8 cellular contexts compared by ENCODE assay signal in genomic region chr3:195542691-195543641, GRCh38. TPM values are rescaled to one million over a fixed set of nuclear protein-coding genes. Genes with fewer than 3 reads are reported as not detected.
DNase-seq lines count a peak whose midpoint lies in the region; ATAC-seq and TF ChIP-seq lines count a peak whose summit lies in the region.

PPP1R2 (minus strand) TSS chr3:195543325; CDS start chr3:195543025, 300 bp downstream.

- peak within 1 kb of the TSS; percentile 98 for H3K27ac Mint-ChIP-seq in T-helper 17 cell

- peaks cover 86% of the 10 kb centered on the region for H3K4me1 ChIP-seq in left ventricle myocardium inferior
- peaks cover 49% of the 10 kb centered on the region for H3K4me1 ChIP-seq in psoas muscle
- no peaks in the 10 kb centered on the region for H3K4me1 ChIP-seq in urinary bladder (ENCODE audit: insufficient read depth)

- no peaks in the 10 kb centered on the region for H3K36me3 ChIP-seq in left ventricle myocardium inferior
- no peaks in the 10 kb centered on the region for H3K36me3 ChIP-seq in psoas muscle (ENCODE audit: insufficient read depth in 1 of 2, low read depth in 1 of 2)
- no peaks in the 10 kb centered on the region for H3K36me3 ChIP-seq in urinary bladder (ENCODE audit: insufficient read depth)

- H3K36me3 Mint-ChIP-seq in T-helper 17 cell (ENCODE audit: low read depth), result peaks cover 3% of the 10 kb centered on the region

- no peaks in the 10 kb centered on the region for H3K27me3 Mint-ChIP-seq in T-helper 17 cell

- TF ChIP-seq CTCF in GM13977 (IDR thresholded peaks at IDR 0.05; ENCODE audit: extremely low read depth, insufficient read depth, missing control alignments) (no peak), left ventricle myocardium inferior (IDR thresholded peaks at IDR 0.05; ENCODE audit: borderline replicate concordance) (no peak), psoas muscle (IDR thresholded peaks at IDR 0.05) (no peak)

- peak; percentile 95 for DNase-seq in GM13977 (ENCODE audit: low spot score)
- peak; percentile 76 for DNase-seq in NCI-H146 treated with DMSO at 0.1 percent for 48 hours (lab: John Stamatoyannopoulos, UW; ENCODE audit: unreplicated experiment)
- DNase-seq in T-helper 17 cell, result peak; percentile 90 to 97 (median 93)
- DNase-seq in amygdala (lab: John Stamatoyannopoulos, UW), result peak; percentile 23 to 95 (median 80)
- DNase-seq in left ventricle myocardium inferior, result peak; percentile 92
- DNase-seq in psoas muscle, result peak; percentile 94 to 97

- H3K27ac ChIP-seq in left ventricle myocardium inferior (replicated peaks) (peak within 1 kb of the TSS; percentile 94), psoas muscle (peak within 1 kb of the TSS; percentile 98), urinary bladder (ENCODE audit: low read depth) (peak within 1 kb of the TSS; percentile 92)

- WGBS in psoas muscle, 3 donors, result 0 to 1% (median 0%) methylated on average over 80 to 105 of the region's 105 CpGs
- WGBS in urinary bladder, result under 1% methylated on average over 105 of the region's 105 CpGs

- peaks cover 60% of the 10 kb centered on the region for H3K4me1 Mint-ChIP-seq in T-helper 17 cell

- H3K27me3 ChIP-seq in left ventricle myocardium inferior (ENCODE audit: low read depth) (no peaks in the 10 kb centered on the region), psoas muscle (ENCODE audit: insufficient read depth in 3 of 3, low read length in 2 of 3) (no peaks in the 10 kb centered on the region)

- in situ Hi-C loops in GM13977 (cut with MboI; ENCODE audit: low pct_unique_long_range_greater_than_20kb, low sequenced_read_pairs, unreplicated experiment), result loop anchor here (25.0 kb wide), 2 partner anchors 406 to 856 kb away; partner anchors contain the start of gene FAM43A

- ATAC-seq in HG02870 (IDR thresholded peaks at IDR 0.05; ENCODE audit: unreplicated experiment), result peak; percentile 63
- peak; percentile 83 for ATAC-seq in T-helper 17 cell
- ATAC-seq in psoas muscle, result peak; percentile 92 to 96 (median 94)

- H3K9me3 ChIP-seq in T-helper 17 cell (ENCODE audit: control insufficient read depth, low read length, poor library complexity, severe bottlenecking), result no peaks in the 10 kb centered on the region
- H3K9me3 ChIP-seq in left ventricle myocardium inferior (replicated peaks), result no peaks in the 10 kb centered on the region
- no peaks in the 10 kb centered on the region for H3K9me3 ChIP-seq in psoas muscle

- peak within 1 kb of the TSS; percentile 93 for H3K4me3 Mint-ChIP-seq in T-helper 17 cell

- H3K4me3 ChIP-seq in left ventricle myocardium inferior, result peak within 1 kb of the TSS; percentile 86
- peak within 1 kb of the TSS; percentile 96 for H3K4me3 ChIP-seq in psoas muscle
- H3K4me3 ChIP-seq in urinary bladder (ENCODE audit: low read depth, low read length), result peak within 1 kb of the TSS; percentile 84

- intact Hi-C loops in left ventricle myocardium inferior (cut with micrococcal nuclease), result no loop called here
- intact Hi-C loops in psoas muscle (cut with DNase I), result no loop called here

RNA-seq across cellular contexts. Expression of gene PPP1R2, which starts in this region (rescaled TPM):
- total RNA-seq in T-helper 17 cell (100 to 1,000 TPM; 135 to 141 TPM), left ventricle myocardium inferior (39.7 TPM), psoas muscle (100 to 1,000 TPM in 1 of 4 donors, 10 to 100 TPM in 3; 52.3 to 152 (median 91.5) TPM), urinary bladder (104 TPM)
- polyA plus RNA-seq in psoas muscle (10 to 100 TPM; 45.0 to 81.9 (median 70.6) TPM), urinary bladder (47.7 TPM)

Comparison
In these comparisons a context has a peak if more than half of its experiments do, and no peak if none do; other contexts are left out.
1. Peak in every context shown above with its lines: DNase-seq, ATAC-seq, H3K4me3 ChIP-seq and H3K27ac ChIP-seq.